8 cellular contexts compared by ENCODE assay signal in genomic region chr11:47950396-47950795, GRCh38. TPM values are rescaled to one million over a fixed set of nuclear protein-coding genes. Genes with fewer than 3 reads are reported as not detected.
DNase-seq lines count a peak whose midpoint lies in the region; ATAC-seq, FAIRE-seq and TF ChIP-seq lines count a peak whose summit lies in the region.

No MANE protein-coding gene starts in this region.

- intact Hi-C loops in naive thymus-derived CD4-positive, alpha-beta T cell (cut with micrococcal nuclease): loop anchor here in 1 of 2 donors (1.0 to 5.0 kb wide), 3 partner anchors 31 to 67 kb away; no protein-coding TSS in a partner anchor

- TF ChIP-seq CTCF in DND-41 (IDR thresholded peaks at IDR 0.05; ENCODE audit: borderline replicate concordance, extremely low read depth, low read length, poor library complexity, severe bottlenecking): no peak
- TF ChIP-seq CTCF in D721Med (IDR thresholded peaks at IDR 0.05; ENCODE audit: insufficient read depth, missing control alignments): no peak

- peaks cover 25 to 60% (median 48%) of the 10 kb centered on the region in 7 donors for H3K4me1 Mint-ChIP-seq in naive thymus-derived CD4-positive, alpha-beta T cell

- no peaks in the 10 kb centered on the region for H3K27me3 ChIP-seq in DND-41 (ENCODE audit: insufficient read depth, low read length, poor library complexity)
- no peaks in the 10 kb centered on the region for H3K27me3 ChIP-seq in naive thymus-derived CD4-positive, alpha-beta T cell (ENCODE audit: control insufficient read depth in 2 of 2, insufficient read depth in 2 of 2, low read length in 2 of 2)

- H3K9me3 ChIP-seq in DND-41 (ENCODE audit: insufficient read depth, low read length, severe bottlenecking): no peaks in the 10 kb centered on the region
- H3K9me3 ChIP-seq in naive thymus-derived CD4-positive, alpha-beta T cell (ENCODE audit: control insufficient read depth in 2 of 3, low read length in 3 of 3): no peaks in the 10 kb centered on the region

- H3K27me3 Mint-ChIP-seq in naive thymus-derived CD4-positive, alpha-beta T cell: no peaks in the 10 kb centered on the region

- DNase-seq in DND-41 (peak; percentile 93), D721Med (ENCODE audit: insufficient read length, low spot score) (no peak), NCI-H82 treated with DMSO at 0.1 percent for 48 hours (lab: John Stamatoyannopoulos, UW; ENCODE audit: unreplicated experiment) (no peak), caudate nucleus (lab: John Stamatoyannopoulos, UW) (no peak), NCI-H748 (lab: John Stamatoyannopoulos, UW; ENCODE audit: unreplicated experiment) (no peak)
- peak; percentile 13 to 32 for DNase-seq in activated CD8-positive, alpha-beta memory T cell treated with anti-CD3 and anti-CD28 coated beads for 1 hour (ENCODE audit: extremely low read depth in 1 of 2, low read depth in 1 of 2)
- peak; percentile 14 to 82 (median 78) for DNase-seq in naive thymus-derived CD4-positive, alpha-beta T cell

- CTCF ChIA-PET in naive thymus-derived CD4-positive, alpha-beta T cell (lab: Charles Lee): no interaction called here

- POLR2A ChIA-PET in naive thymus-derived CD4-positive, alpha-beta T cell (lab: Charles Lee): interaction anchor here (0.5 to 2.0 kb wide), 5 partner anchors 10 to 150 kb away, joined by 3 to 4 read pairs (median 3); no protein-coding TSS in a partner anchor

- peak overlapping the region; percentile 83 to 98 (median 96) for H3K27ac Mint-ChIP-seq in naive thymus-derived CD4-positive, alpha-beta T cell

- no peak overlapping the region for H3K4me3 ChIP-seq in DND-41 (ENCODE audit: low read depth in 1 of 2, low read length in 2 of 2)
- no peak overlapping the region for H3K4me3 ChIP-seq in naive thymus-derived CD4-positive, alpha-beta T cell (ENCODE audit: low read length)

- no peaks in the 10 kb centered on the region for H4K20me1 ChIP-seq in DND-41 (ENCODE audit: insufficient read depth, low read length)

- peaks cover 0 to 2% (median 0%) of the 10 kb centered on the region in 11 donors for H3K9me3 Mint-ChIP-seq in naive thymus-derived CD4-positive, alpha-beta T cell

- H3K27ac ChIP-seq in DND-41 (ENCODE audit: low read length) (peak overlapping the region; percentile 62), caudate nucleus (ENCODE audit: low read depth, low read length) (no peak overlapping the region)
- peak overlapping the region; percentile 73 for H3K27ac ChIP-seq in naive thymus-derived CD4-positive, alpha-beta T cell (ENCODE audit: low read depth, low read length)

- peak overlapping the region; percentile 51 to 80 (median 70) for H3K4me3 Mint-ChIP-seq in naive thymus-derived CD4-positive, alpha-beta T cell

- peak overlapping the region; percentile 38 for H3K4me2 ChIP-seq in DND-41 (ENCODE audit: insufficient read depth, low read length)

- peaks cover 0 to 5% (median 0%) of the 10 kb centered on the region in 5 donors for H3K36me3 Mint-ChIP-seq in naive thymus-derived CD4-positive, alpha-beta T cell

- H3K79me2 ChIP-seq in DND-41 (ENCODE audit: insufficient read depth, low read length): no peaks in the 10 kb centered on the region

- H3K4me1 ChIP-seq in DND-41 (ENCODE audit: insufficient read depth, low read length): peaks cover 22% of the 10 kb centered on the region
- peaks cover 4 to 26% of the 10 kb centered on the region in 2 donors for H3K4me1 ChIP-seq in naive thymus-derived CD4-positive, alpha-beta T cell (ENCODE audit: control insufficient read depth in 2 of 2, insufficient read depth in 2 of 2, low read length in 2 of 2)

- H2AFZ ChIP-seq in DND-41 (ENCODE audit: low read depth, low read length): peak overlapping the region; percentile 49

- ATAC-seq in DND-41 (ENCODE audit: insufficient read depth, low read depth) (peak; percentile 97), HG03354 (IDR thresholded peaks at IDR 0.05; ENCODE audit: poor library complexity, severe bottlenecking, unreplicated experiment) (peak; percentile 90)
- ATAC-seq in naive thymus-derived CD4-positive, alpha-beta T cell: peak; percentile 92

- H3K36me3 ChIP-seq in DND-41 (ENCODE audit: insufficient read depth, low read length): no peaks in the 10 kb centered on the region
- no peaks in the 10 kb centered on the region for H3K36me3 ChIP-seq in naive thymus-derived CD4-positive, alpha-beta T cell (ENCODE audit: control insufficient read depth in 2 of 3, insufficient read depth in 3 of 3, low read length in 3 of 3)

- FAIRE-seq in D721Med (lab: Jason Lieb, UNC): no peak

- H3K9ac ChIP-seq in DND-41 (ENCODE audit: low read depth, low read length): no peak overlapping the region; the same call in 1 of the 2 replicates

RNA-seq across cellular contexts. Expression of gene PTPRJ, which starts 30.0 kb away (rescaled TPM):
- total RNA-seq in naive thymus-derived CD4-positive, alpha-beta T cell: 10 to 100 TPM; 31.8 to 82.3 (median 53.9) TPM
- polyA plus RNA-seq in naive thymus-derived CD4-positive, alpha-beta T cell: 10 to 100 TPM in 1 of 2 donors, 1 to 10 TPM in 1; 7.0 to 11.8 TPM

Comparison
In these comparisons a context has a peak if more than half of its experiments do, and no peak if none do; other contexts are left out.
1. DNase-seq: peak in DND-41 (single experiment), activated CD8-positive, alpha-beta memory T cell treated with anti-CD3 and anti-CD28 coated beads for 1 hour (2 of 2) and naive thymus-derived CD4-positive, alpha-beta T cell (9 of 9); none in D721Med (single experiment), NCI-H82 treated with DMSO at 0.1 percent for 48 hours (single experiment), caudate nucleus (0 of 61) and NCI-H748 (single experiment).
2. Peak in every context shown above with its lines, with median percentiles within 50 percentile points of each other: ATAC-seq.